Comparison of ENCODE assay signal across 29 cellular contexts in genomic region chr5:2989517-2989916, GRCh38.
"Had no signal": no experiment of that assay in that cellular context is flagged by ENCODE, and none has a peak within 500 bp of the region (broad histone marks: within the 10 kb centered on the region; RNA-seq: fewer than 3 reads in every experiment).

No MANE protein-coding gene starts in this region.

- H3K4me1 ChIP-seq: ascending aorta, gastroesophageal sphincter, right atrium auricular region, spleen, tibial nerve had no signal

- H3K4me3 Mint-ChIP-seq: activated naive CD8-positive, alpha-beta T cell; brain; immature natural killer cell; mesothelial cell of epicardium; naive B cell; nephron progenitor cell; T-helper 2 cell treated with Interferon-gamma antibody and Interleukin-4, amounts not matched to agents 5 μg/mL and 100 μg/mL, for 36 hours had no signal

- H3K9me3 ChIP-seq: ascending aorta, right atrium auricular region had no signal

- H3K36me3 ChIP-seq: ascending aorta, cardiac muscle cell, gastroesophageal sphincter, right atrium auricular region, spleen, tibial nerve had no signal

- H3K4me3 ChIP-seq: ascending aorta, cardiac muscle cell, coronary artery, dorsolateral prefrontal cortex, gastroesophageal sphincter, hepatocyte, right atrium auricular region, spleen, tibial nerve had no signal

- H3K4me1 Mint-ChIP-seq: immature natural killer cell, naive B cell, nephron progenitor cell had no signal

- H3K27me3 ChIP-seq: ascending aorta, cardiac muscle cell, gastroesophageal sphincter, hepatocyte, right atrium auricular region, spleen, tibial nerve had no signal

- DNase-seq: activated CD4-positive, alpha-beta T cell treated with anti-CD3 and anti-CD28 coated beads for 4 hours; activated CD4-positive, alpha-beta T cell treated with anti-CD3 and anti-CD28 coated beads, Interleukin-2, amount 50 U/mL, for 4 hours; activated effector memory CD4-positive, alpha-beta T cell treated with Interleukin-2 at 50 U/mL for 16 hours; activated naive CD4-positive, alpha-beta T cell treated with Interleukin-2 at 50 U/mL for 16 hours; dorsolateral prefrontal cortex; effector memory CD4-positive, alpha-beta T cell; erythroblast; immature natural killer cell; kidney; left colon; mammary epithelial cell; naive B cell; nephron progenitor cell; nucleus accumbens; spleen; stimulated activated CD4-positive, alpha-beta T cell treated with anti-CD3 and anti-CD28 coated beads, Interleukin-2, amount 100 ng/mL, for 48 hours; stimulated activated naive CD4-positive, alpha-beta T cell treated with Interleukin-2 at 50 U/mL for 16 hours; T-helper 1 cell had no signal

- H3K27ac Mint-ChIP-seq: activated naive CD8-positive, alpha-beta T cell; immature natural killer cell; mesothelial cell of epicardium; naive B cell; nephron progenitor cell; T-helper 2 cell treated with Interferon-gamma antibody and Interleukin-4, amounts not matched to agents 5 μg/mL and 100 μg/mL, for 36 hours had no signal

- H3K27ac ChIP-seq: ascending aorta, cardiac muscle cell, coronary artery, dorsolateral prefrontal cortex, gastroesophageal sphincter, hepatocyte, right atrium auricular region, spleen, tibial nerve had no signal

- H3K9me3 Mint-ChIP-seq: brain, nephron progenitor cell had no signal

- H3K27me3 Mint-ChIP-seq: activated naive CD8-positive, alpha-beta T cell; naive B cell had no signal

- H3K36me3 Mint-ChIP-seq: activated naive CD8-positive, alpha-beta T cell; brain; immature natural killer cell; mesothelial cell of epicardium; naive B cell had no signal
